ENCODE assay signal across 15 cellular contexts in genomic region chr3:133562376-133562775, GRCh38. TPM values are rescaled to one million over a fixed set of nuclear protein-coding genes. Genes with fewer than 3 reads are reported as not detected.
DNase-seq lines count a peak whose midpoint lies in the region; ATAC-seq and TF ChIP-seq lines count a peak whose summit lies in the region.
"Had no signal": no experiment of that assay in that cellular context is flagged by ENCODE, and none has a peak within 500 bp of the region (broad histone marks: within the 10 kb centered on the region; RNA-seq: fewer than 3 reads in every experiment).

No MANE protein-coding gene starts in this region.

- DNase-seq in IMR-90 (no peak), Panc1 (ENCODE audit: low read depth, low spot score) (no peak), mesothelial cell of epicardium (ENCODE audit: low spot score in 2 of 2, unreplicated experiment in 2 of 2) (no peak), RWPE1 (ENCODE audit: low spot score) (no peak)
- no peak for DNase-seq in CD4-positive, alpha-beta memory T cell
- DNase-seq: ACHN, BE2C, C1 segment of cervical spinal cord, Caco-2, GOT3, H7, HFFc6 had no signal

- peak overlapping the region; percentile 91 for H4K91ac ChIP-seq in IMR-90 (ENCODE audit: insufficient read depth, low read depth, low read length)

- H3K4ac ChIP-seq in IMR-90 (ENCODE audit: low read depth, low read length): peak overlapping the region; percentile 80

- BruUV-seq in IMR-90 (replicated peaks; lab: Mats Ljungman, UMichigan) (no TSS peak), Panc1 (replicated peaks; lab: Mats Ljungman, UMichigan) (no TSS peak)

- in situ Hi-C loops in IMR-90 (cut with MboI; ENCODE audit: low sequenced_read_pairs) (no loop called here), Panc1 (cut with HindIII; ENCODE audit: low pct_unique_long_range_greater_than_20kb, low sequenced_read_pairs) (no loop called here)

- peak overlapping the region; percentile 20; the same call in 2 of the 3 replicates for H2BK15ac ChIP-seq in IMR-90 (ENCODE audit: low read depth, low read length)

- no peak overlapping the region for H2AFZ ChIP-seq in IMR-90 (replicated peaks; ENCODE audit: low read length, poor library complexity)

- H3K23ac ChIP-seq in IMR-90 (ENCODE audit: low read depth, low read length): no peak overlapping the region

- H2AK5ac ChIP-seq in IMR-90 (ENCODE audit: low read depth, low read length): peak overlapping the region; percentile 82; the same call in 1 of the 2 replicates

- peak overlapping the region; percentile 55; the same call in 1 of the 2 replicates for H3K14ac ChIP-seq in IMR-90 (replicated peaks; ENCODE audit: low read depth, low read length)

- H4K5ac ChIP-seq in IMR-90 (ENCODE audit: low read depth, low read length): peak overlapping the region; percentile 89; the same call in 1 of the 2 replicates

- H3K4me2 ChIP-seq in IMR-90 (ENCODE audit: low read depth, low read length): no peak overlapping the region

- no peak overlapping the region for H3K9ac ChIP-seq in IMR-90 (ENCODE audit: low read depth, low read length)

- H3K27ac Mint-ChIP-seq in mesothelial cell of epicardium: peak overlapping the region; percentile 39
- no peak overlapping the region for H3K27ac Mint-ChIP-seq in CD4-positive, alpha-beta memory T cell
- H3K27ac Mint-ChIP-seq: CD4-positive, CD25-positive, alpha-beta regulatory T cell; HFFc6 had no signal

- ATAC-seq in IMR-90 (ENCODE audit: low read depth) (no peak), Panc1 (no peak), HG03097 (IDR thresholded peaks at IDR 0.05; ENCODE audit: low FRiP score, unreplicated experiment) (no peak)
- ATAC-seq: HCT116 had no signal

- H3K4me3 Mint-ChIP-seq in mesothelial cell of epicardium: no peak overlapping the region
- no peak overlapping the region for H3K4me3 Mint-ChIP-seq in CD4-positive, alpha-beta memory T cell
- H3K4me3 Mint-ChIP-seq: CD4-positive, CD25-positive, alpha-beta regulatory T cell had no signal

- no CpG with 5 or more reads among the region's 1 CpG for WGBS in IMR-90 (ENCODE audit: extremely low coverage in 2 of 2, insufficient read length in 1 of 2), 2 experiments

- H4K8ac ChIP-seq in IMR-90 (ENCODE audit: low read depth in 2 of 2, low read length in 2 of 2): 0 out of 4 replicates have a peak overlapping the region, but pooled peaks of 1 of the 2 experiments have one; percentile 17

- H3K9me3 Mint-ChIP-seq in mesothelial cell of epicardium: peaks cover 6% of the 10 kb centered on the region
- H3K9me3 Mint-ChIP-seq in CD4-positive, alpha-beta memory T cell: peaks cover 0 to 11% (median under 1%) of the 10 kb centered on the region in 8 donors

- dilution Hi-C loops in IMR-90 (cut with HindIII; ENCODE audit: low sequenced_read_pairs, unreplicated experiment): no loop called here

- H3K79me1 ChIP-seq in IMR-90 (ENCODE audit: low read depth in 1 of 2, low read length in 2 of 2): no peaks in the 10 kb centered on the region

- H3K4me3 ChIP-seq in IMR-90 (ENCODE audit: insufficient read depth, low read depth, low read length): no peak overlapping the region
- no peak overlapping the region for H3K4me3 ChIP-seq in Panc1 (ENCODE audit: low read depth in 2 of 2, low read length in 2 of 2)
- no peak overlapping the region for H3K4me3 ChIP-seq in CD4-positive, alpha-beta memory T cell (ENCODE audit: low read length in 2 of 2)

- H2BK20ac ChIP-seq in IMR-90 (ENCODE audit: low read depth, low read length): peak overlapping the region; percentile 83

- intact Hi-C loops in IMR-90 (cut with micrococcal nuclease) (no loop called here), Panc1 (cut with micrococcal nuclease; ENCODE audit: unreplicated experiment) (no loop called here)
- intact Hi-C loops in CD4-positive, alpha-beta memory T cell (cut with micrococcal nuclease): no loop called here

- no peaks in the 10 kb centered on the region for H4K20me1 ChIP-seq in IMR-90 (ENCODE audit: insufficient read depth, low read length)

- CTCF ChIA-PET in IMR-90 (lab: Yijun Ruan, JAX): interaction anchor here (0.8 kb wide), 2 partner anchors 12 to 14 kb away, joined by 3 read pairs; no protein-coding TSS in a partner anchor
- CTCF ChIA-PET in Panc1 (lab: Charles Lee): no interaction called here
- CTCF ChIA-PET in CD4-positive, alpha-beta memory T cell (lab: Charles Lee; ENCODE audit: partially characterized antibody): interaction anchor here (0.6 to 2.3 kb wide), 2 partner anchors 10 to 86 kb away, joined by 3 to 10 read pairs; no protein-coding TSS in a partner anchor
- CTCF ChIA-PET in RWPE1 (lab: Yijun Ruan, JAX): interaction anchor here (0.9 kb wide), 1 partner anchor 15 kb away, joined by 5 read pairs; no protein-coding TSS in a partner anchor

- peak overlapping the region; percentile 21 for H2BK5ac ChIP-seq in IMR-90 (ENCODE audit: low read depth, low read length, poor library complexity, severe bottlenecking)

- H3K27me3 ChIP-seq in IMR-90 (ENCODE audit: control insufficient read depth, insufficient read depth, low read length): no peaks in the 10 kb centered on the region
- H3K27me3 ChIP-seq in Panc1 (ENCODE audit: control insufficient read depth, insufficient read depth, low read length): no peaks in the 10 kb centered on the region
- H3K27me3 ChIP-seq in CD4-positive, alpha-beta memory T cell (ENCODE audit: insufficient read depth, low read length): no peaks in the 10 kb centered on the region
- H3K27me3 ChIP-seq: BE2C had no signal

- peak overlapping the region; percentile 63 for H2BK120ac ChIP-seq in IMR-90 (ENCODE audit: low read depth, low read length)

- H2AK9ac ChIP-seq in IMR-90 (replicated peaks; ENCODE audit: low read depth, low read length, poor library complexity): peak overlapping the region; percentile 3

- H3K36me3 Mint-ChIP-seq in mesothelial cell of epicardium: peaks cover 2% of the 10 kb centered on the region
- H3K36me3 Mint-ChIP-seq in CD4-positive, alpha-beta memory T cell: peaks cover 0 to 7% of the 10 kb centered on the region in 2 donors
- H3K36me3 Mint-ChIP-seq: CD4-positive, CD25-positive, alpha-beta regulatory T cell had no signal

- peaks cover 17% of the 10 kb centered on the region for H3K4me1 Mint-ChIP-seq in mesothelial cell of epicardium
- H3K4me1 Mint-ChIP-seq in CD4-positive, alpha-beta memory T cell: no peaks in the 10 kb centered on the region
- H3K4me1 Mint-ChIP-seq: CD4-positive, CD25-positive, alpha-beta regulatory T cell had no signal

- no peaks in the 10 kb centered on the region for H3K36me3 ChIP-seq in IMR-90 (ENCODE audit: control insufficient read depth, insufficient read depth, low read length)
- H3K36me3 ChIP-seq in Panc1 (ENCODE audit: control insufficient read depth, insufficient read depth, low read length): no peaks in the 10 kb centered on the region
- H3K36me3 ChIP-seq in CD4-positive, alpha-beta memory T cell (ENCODE audit: insufficient read depth, low read length): no peaks in the 10 kb centered on the region
- H3K36me3 ChIP-seq: BE2C had no signal

- no peak overlapping the region for H3K56ac ChIP-seq in IMR-90 (ENCODE audit: extremely low read depth, insufficient read depth, low read length)

- no peak for TF ChIP-seq POLR2A in IMR-90 (IDR thresholded peaks at IDR 0.05; ENCODE audit: low read depth, low read length)

- 0 out of 2 replicates have a peak overlapping the region, but pooled peaks have one; percentile 2 for H3K27ac ChIP-seq in IMR-90 (ENCODE audit: insufficient read depth, low read length)
- peak overlapping the region; percentile 71 for H3K27ac ChIP-seq in Panc1 (ENCODE audit: low read length)
- H3K27ac ChIP-seq in CD4-positive, alpha-beta memory T cell (ENCODE audit: low read depth, low read length): no peak overlapping the region
- H3K27ac ChIP-seq in RWPE1: no peak overlapping the region

- no peaks in the 10 kb centered on the region for H3K27me3 Mint-ChIP-seq in mesothelial cell of epicardium (ENCODE audit: low read depth)
- H3K27me3 Mint-ChIP-seq in CD4-positive, alpha-beta memory T cell: no peaks in the 10 kb centered on the region

- H3K4me1 ChIP-seq in IMR-90 (ENCODE audit: control insufficient read depth, insufficient read depth, low read length) (peaks cover 8% of the 10 kb centered on the region), Panc1 (ENCODE audit: control insufficient read depth, insufficient read depth, low read length) (peaks cover 10% of the 10 kb centered on the region; the same call in 1 of the 2 replicates)
- H3K4me1 ChIP-seq in CD4-positive, alpha-beta memory T cell (ENCODE audit: insufficient read depth, low read length): no peaks in the 10 kb centered on the region
- H3K4me1 ChIP-seq: BE2C had no signal

- no peak for TF ChIP-seq RAD21 in IMR-90 (IDR thresholded peaks at IDR 0.05; ENCODE audit: low read length)

- TF ChIP-seq CTCF in IMR-90 (conservative IDR thresholded peaks at IDR 0.05; ENCODE audit: low read depth, low read length) (no peak), Panc1 (IDR thresholded peaks at IDR 0.05) (no peak), mesothelial cell of epicardium (IDR thresholded peaks at IDR 0.05; ENCODE audit: unreplicated experiment) (no peak), RWPE1 (conservative IDR thresholded peaks at IDR 0.05; ENCODE audit: low read depth) (no peak)

- POLR2A ChIA-PET in IMR-90 (lab: Charles Lee; ENCODE audit: unreplicated experiment) (interaction anchor here (2.3 kb wide), 1 partner anchor 11 kb away, joined by 8 read pairs; the partner anchor contains the start of gene CDV3), Panc1 (lab: Charles Lee) (interaction anchor here (0.7 to 1.5 kb wide), 4 partner anchors 10 to 971 kb away, joined by 3 to 10 read pairs (median 6); no protein-coding TSS in a partner anchor), RWPE1 (lab: Yijun Ruan, JAX; ENCODE audit: low non-redundant PET) (no interaction called here)
- POLR2A ChIA-PET in CD4-positive, alpha-beta memory T cell (lab: Charles Lee; ENCODE audit: partially characterized antibody): interaction anchor here (3.9 kb wide), 1 partner anchor 10 kb away, joined by 17 read pairs; the partner anchor contains the start of gene CDV3

- peak overlapping the region; percentile 89 for H3K18ac ChIP-seq in IMR-90 (ENCODE audit: low read depth, low read length)

- H3K9me1 ChIP-seq in IMR-90 (ENCODE audit: insufficient read depth, low read length): peaks cover 14% of the 10 kb centered on the region; the same call in 1 of the 2 replicates

- peaks cover 2% of the 10 kb centered on the region; the same call in 1 of the 2 replicates for H3K9me3 ChIP-seq in IMR-90 (ENCODE audit: control insufficient read depth, insufficient read depth, low read length)
- no peaks in the 10 kb centered on the region for H3K9me3 ChIP-seq in Panc1 (ENCODE audit: control insufficient read depth, insufficient read depth, low read depth, low read length)
- H3K9me3 ChIP-seq in CD4-positive, alpha-beta memory T cell (ENCODE audit: control insufficient read depth in 1 of 2, low read length in 2 of 2): no peaks in the 10 kb centered on the region
- H3K9me3 ChIP-seq: BE2C, Caco-2 had no signal

RNA-seq across cellular contexts. Expression of gene CDV3, which starts 11.1 kb away (rescaled TPM):
- total RNA-seq in IMR-90 (2012; rRNA removed): 120 and 189 TPM in 2 replicates
- 78.1 and 93.6 TPM in 2 replicates for polyA plus RNA-seq in IMR-90 (2012; rRNA removed)
- 11.2 and 14.0 TPM in 2 replicates for polyA plus RNA-seq in IMR-90 (2012; cell fraction: cytosol; rRNA removed)
- polyA plus RNA-seq in IMR-90 (2012; cell fraction: nucleus; rRNA removed; ENCODE audit: low replicate concordance): 3.2 and 36.9 TPM in 2 replicates
- total RNA-seq in Panc1 (2021; ENCODE audit: unreplicated experiment): 506 TPM
- 291 TPM for polyA plus RNA-seq in Panc1 (2012; ENCODE audit: insufficient read length)
- total RNA-seq in mesothelial cell of epicardium: 127 to 135 TPM (median 132 TPM) in 3 replicates
- total RNA-seq in CD4-positive, alpha-beta memory T cell: 100 to 1,000 TPM; 208 to 212 TPM
- 10 to 100 TPM; 33.5 to 80.5 TPM for polyA plus RNA-seq in CD4-positive, alpha-beta memory T cell

Comparison
In these comparisons a context has a peak if more than half of its experiments do, and no peak if none do; other contexts are left out.
1. H3K27ac ChIP-seq: peak in IMR-90 (single experiment) and Panc1 (single experiment); none in CD4-positive, alpha-beta memory T cell (single experiment) and RWPE1 (single experiment).